ENCODE assay signal across 16 cellular contexts in genomic region chr21:42578034-42578433, GRCh38.
A peak's percentile ranks its signal among the peaks of the same experiment; 100 is the strongest.
DNase-seq lines count a peak whose midpoint lies in the region; ATAC-seq and TF ChIP-seq lines count a peak whose summit lies in the region.
"Had no signal": no experiment of that assay in that cellular context is flagged by ENCODE, and none has a peak within 500 bp of the region (broad histone marks: within the 10 kb centered on the region; RNA-seq: fewer than 3 reads in every experiment).

No MANE protein-coding gene starts in this region.

- H3K27ac ChIP-seq in psoas muscle = no peak overlapping the region
- H3K27ac ChIP-seq in upper lobe of right lung = no peak overlapping the region

- H3K9me3 Mint-ChIP-seq in activated naive CD8-positive, alpha-beta T cell treated with anti-CD3 and anti-CD28 coated beads, Interleukin-2, amount 10 ng/mL, durations not matched to agents 7 days and 5 days = peaks cover 12% of the 10 kb centered on the region
- H3K9me3 Mint-ChIP-seq in activated naive CD8-positive, alpha-beta T cell treated with anti-CD3 and anti-CD28 coated beads, Interleukin-2, amount 50 U/mL, for 24 hours = peaks cover 9% of the 10 kb centered on the region
- H3K9me3 Mint-ChIP-seq in glutamatergic neuron (ENCODE audit: unreplicated experiment) = peaks cover 8% of the 10 kb centered on the region

- H3K4me3 Mint-ChIP-seq in activated naive CD8-positive, alpha-beta T cell treated with anti-CD3 and anti-CD28 coated beads, Interleukin-2, amount 10 ng/mL, durations not matched to agents 7 days and 5 days = no peak overlapping the region
- no peak overlapping the region for H3K4me3 Mint-ChIP-seq in activated naive CD8-positive, alpha-beta T cell treated with anti-CD3 and anti-CD28 coated beads, Interleukin-2, amount 50 U/mL, for 24 hours
- no peak overlapping the region for H3K4me3 Mint-ChIP-seq in glutamatergic neuron (ENCODE audit: unreplicated experiment)
- H3K4me3 Mint-ChIP-seq: CD4-positive, alpha-beta memory T cell had no signal

- POLR2A ChIA-PET in activated naive CD8-positive, alpha-beta T cell treated with anti-CD3 and anti-CD28 coated beads, Interleukin-2, amount 10 ng/mL, durations not matched to agents 7 days and 5 days (lab: Charles Lee) = interaction anchor here (0.5 kb wide), 1 partner anchor 20 kb away, joined by 3 read pairs; no protein-coding TSS in a partner anchor

- 66 to 76% (median 68%) methylated on average over 9 of the region's 9 CpGs for WGBS in psoas muscle, 3 donors

- H3K4me3 ChIP-seq in psoas muscle (no peak overlapping the region), upper lobe of right lung (no peak overlapping the region)

- peaks cover 36% of the 10 kb centered on the region for H3K36me3 Mint-ChIP-seq in activated naive CD8-positive, alpha-beta T cell treated with anti-CD3 and anti-CD28 coated beads, Interleukin-2, amount 10 ng/mL, durations not matched to agents 7 days and 5 days
- peaks cover 28% of the 10 kb centered on the region for H3K36me3 Mint-ChIP-seq in activated naive CD8-positive, alpha-beta T cell treated with anti-CD3 and anti-CD28 coated beads, Interleukin-2, amount 50 U/mL, for 24 hours (ENCODE audit: low read depth)
- peaks cover 32% of the 10 kb centered on the region for H3K36me3 Mint-ChIP-seq in glutamatergic neuron (ENCODE audit: unreplicated experiment)

- H3K36me3 ChIP-seq in psoas muscle (ENCODE audit: insufficient read depth in 1 of 2, low read depth in 1 of 2) (peaks cover 0 to 34% of the 10 kb centered on the region in 2 donors), upper lobe of right lung (no peaks in the 10 kb centered on the region)

- ATAC-seq in activated naive CD8-positive, alpha-beta T cell treated with anti-CD3 and anti-CD28 coated beads, Interleukin-2, amount 10 ng/mL, durations not matched to agents 7 days and 5 days (ENCODE audit: low read depth) = no peak
- ATAC-seq in activated naive CD8-positive, alpha-beta T cell treated with anti-CD3 and anti-CD28 coated beads, Interleukin-2, amount 50 U/mL, for 24 hours = no peak
- ATAC-seq in psoas muscle = peak; percentile 42 to 74 (median 60)
- no peak for ATAC-seq in upper lobe of right lung
- ATAC-seq: HCT116, Panc1 had no signal

- intact Hi-C loops in psoas muscle (cut with DNase I) (no loop called here), upper lobe of right lung (cut with DNase I) (no loop called here)

- H3K27me3 ChIP-seq in psoas muscle (ENCODE audit: insufficient read depth in 3 of 3, low read length in 2 of 3) (no peaks in the 10 kb centered on the region), upper lobe of right lung (no peaks in the 10 kb centered on the region)

- H3K27ac Mint-ChIP-seq in activated naive CD8-positive, alpha-beta T cell treated with anti-CD3 and anti-CD28 coated beads, Interleukin-2, amount 10 ng/mL, durations not matched to agents 7 days and 5 days = no peak overlapping the region
- H3K27ac Mint-ChIP-seq in activated naive CD8-positive, alpha-beta T cell treated with anti-CD3 and anti-CD28 coated beads, Interleukin-2, amount 50 U/mL, for 24 hours = no peak overlapping the region
- H3K27ac Mint-ChIP-seq in glutamatergic neuron (ENCODE audit: unreplicated experiment) = no peak overlapping the region

- H3K4me1 Mint-ChIP-seq in activated naive CD8-positive, alpha-beta T cell treated with anti-CD3 and anti-CD28 coated beads, Interleukin-2, amount 10 ng/mL, durations not matched to agents 7 days and 5 days = no peaks in the 10 kb centered on the region
- H3K4me1 Mint-ChIP-seq in activated naive CD8-positive, alpha-beta T cell treated with anti-CD3 and anti-CD28 coated beads, Interleukin-2, amount 50 U/mL, for 24 hours = no peaks in the 10 kb centered on the region
- H3K4me1 Mint-ChIP-seq in glutamatergic neuron (ENCODE audit: low read depth, unreplicated experiment) = no peaks in the 10 kb centered on the region

- no peak for TF ChIP-seq CTCF in glutamatergic neuron (IDR thresholded peaks at IDR 0.05; ENCODE audit: partially characterized antibody, unreplicated experiment)
- no peak for TF ChIP-seq CTCF in psoas muscle (IDR thresholded peaks at IDR 0.05)
- no peak for TF ChIP-seq CTCF in upper lobe of right lung (IDR thresholded peaks at IDR 0.05)

- H3K9me3 ChIP-seq in psoas muscle (peaks cover 5% of the 10 kb centered on the region), upper lobe of right lung (no peaks in the 10 kb centered on the region)

- peak; percentile 8 for DNase-seq in activated naive CD8-positive, alpha-beta T cell treated with anti-CD3 and anti-CD28 coated beads, Interleukin-2, amount 10 ng/mL, durations not matched to agents 7 days and 5 days
- DNase-seq in activated naive CD8-positive, alpha-beta T cell treated with anti-CD3 and anti-CD28 coated beads, Interleukin-2, amount 50 U/mL, for 24 hours = no peak
- DNase-seq in glutamatergic neuron = peak; percentile 4
- DNase-seq in psoas muscle = peak in 1 of 2 donors; percentile 45
- DNase-seq in upper lobe of right lung = peak; percentile 40
- DNase-seq in DMS53 treated with DMSO at 0.1 percent for 48 hours (lab: John Stamatoyannopoulos, UW; ENCODE audit: unreplicated experiment) = no peak
- DNase-seq in nucleus accumbens (lab: John Stamatoyannopoulos, UW) = no peak
- DNase-seq: CD4-positive, alpha-beta memory T cell; GOT3; NCI-H1105; NCI-H1694; NCI-H2081 treated with DMSO at 0.1 percent for 48 hours; NCI-H446 treated with DMSO at 0.1 percent for 48 hours; NCI-H69 had no signal

- H3K4me1 ChIP-seq in psoas muscle (no peaks in the 10 kb centered on the region), upper lobe of right lung (no peaks in the 10 kb centered on the region)

- no peaks in the 10 kb centered on the region for H3K27me3 Mint-ChIP-seq in activated naive CD8-positive, alpha-beta T cell treated with anti-CD3 and anti-CD28 coated beads, Interleukin-2, amount 10 ng/mL, durations not matched to agents 7 days and 5 days
- no peaks in the 10 kb centered on the region for H3K27me3 Mint-ChIP-seq in activated naive CD8-positive, alpha-beta T cell treated with anti-CD3 and anti-CD28 coated beads, Interleukin-2, amount 50 U/mL, for 24 hours
- no peaks in the 10 kb centered on the region for H3K27me3 Mint-ChIP-seq in glutamatergic neuron (ENCODE audit: unreplicated experiment)
- H3K27me3 Mint-ChIP-seq: CD4-positive, alpha-beta memory T cell had no signal

Comparison
In these comparisons a context has a peak if more than half of its experiments do, and no peak if none do; other contexts are left out.
1. DNase-seq: peak in activated naive CD8-positive, alpha-beta T cell treated with anti-CD3 and anti-CD28 coated beads, Interleukin-2, amount 10 ng/mL, durations not matched to agents 7 days and 5 days (single experiment), glutamatergic neuron (single experiment) and upper lobe of right lung (single experiment); none in activated naive CD8-positive, alpha-beta T cell treated with anti-CD3 and anti-CD28 coated beads, Interleukin-2, amount 50 U/mL, for 24 hours (single experiment), DMS53 treated with DMSO at 0.1 percent for 48 hours (single experiment) and nucleus accumbens (0 of 56).
2. ATAC-seq: peak in psoas muscle (4 of 4); none in activated naive CD8-positive, alpha-beta T cell treated with anti-CD3 and anti-CD28 coated beads, Interleukin-2, amount 10 ng/mL, durations not matched to agents 7 days and 5 days (single experiment), activated naive CD8-positive, alpha-beta T cell treated with anti-CD3 and anti-CD28 coated beads, Interleukin-2, amount 50 U/mL, for 24 hours (single experiment) and upper lobe of right lung (single experiment).